In genomic region chr1:202145325-202146140, GRCh38 we compare ENCODE assay signal across 8 cellular contexts. TPM values are rescaled to one million over a fixed set of nuclear protein-coding genes. Genes with fewer than 3 reads are reported as not detected.
DNase-seq lines count a peak whose midpoint lies in the region; ATAC-seq and TF ChIP-seq lines count a peak whose summit lies in the region.

No MANE protein-coding gene starts in this region.

- H3K27ac Mint-ChIP-seq in activated CD8-positive, alpha-beta memory T cell treated with anti-CD3 and anti-CD28 coated beads, Interleukin-2, amount 10 ng/mL, durations not matched to agents 7 days and 5 days: peak overlapping the region; percentile 90

- H3K4me1 ChIP-seq in ACC112 (ENCODE audit: control insufficient read depth, insufficient read depth, low read length, unreplicated experiment) (peaks cover 7% of the 10 kb centered on the region), hepatocyte (ENCODE audit: insufficient read depth) (peaks cover 7% of the 10 kb centered on the region)

- no peaks in the 10 kb centered on the region for H3K9me3 ChIP-seq in hepatocyte (ENCODE audit: low read depth)

- peak; percentile 42 for DNase-seq in HPDE6-E6E7 (ENCODE audit: extremely low spot score)
- DNase-seq in activated CD8-positive, alpha-beta memory T cell treated with anti-CD3 and anti-CD28 coated beads, Interleukin-2, amount 10 ng/mL, durations not matched to agents 7 days and 5 days: peak; percentile 75
- DNase-seq in hepatocyte (ENCODE audit: low spot score): no peak
- DNase-seq in stimulated activated naive CD8-positive, alpha-beta T cell treated with anti-CD3 and anti-CD28 coated beads, Interleukin-15, Interleukin-2, amounts not matched to agents 100 U/mL and 50 U/mL, for 24 hours: peak; percentile 69
- DNase-seq in NCI-H1105 (lab: John Stamatoyannopoulos, UW): no peak

- H3K36me3 ChIP-seq in ACC112 (ENCODE audit: insufficient read depth, low read length): no peaks in the 10 kb centered on the region
- no peaks in the 10 kb centered on the region for H3K36me3 ChIP-seq in hepatocyte (replicated peaks; ENCODE audit: insufficient read depth, low read depth)

- peak overlapping the region; percentile 84 for H3K4me3 ChIP-seq in ACC112 (ENCODE audit: low read depth, low read length)
- H3K4me3 ChIP-seq in hepatocyte: peak overlapping the region; percentile 63

- WGBS in hepatocyte (ENCODE audit: low lambda C conversion rate, missing lambda C conversion rate): 61% methylated on average over 15 of the region's 15 CpGs

- H3K9me3 Mint-ChIP-seq in activated CD8-positive, alpha-beta memory T cell treated with anti-CD3 and anti-CD28 coated beads, Interleukin-2, amount 10 ng/mL, durations not matched to agents 7 days and 5 days (ENCODE audit: low read depth): no peaks in the 10 kb centered on the region

- peaks cover 32% of the 10 kb centered on the region for H4K20me1 ChIP-seq in hepatocyte (ENCODE audit: insufficient read depth, poor library complexity, severe bottlenecking)

- ATAC-seq in activated CD8-positive, alpha-beta memory T cell treated with anti-CD3 and anti-CD28 coated beads, Interleukin-2, amount 10 ng/mL, durations not matched to agents 7 days and 5 days: peak; percentile 45
- ATAC-seq in stimulated activated naive CD8-positive, alpha-beta T cell treated with anti-CD3 and anti-CD28 coated beads, Interleukin-15, Interleukin-2, amounts not matched to agents 100 U/mL and 50 U/mL, for 24 hours: peak; percentile 64
- ATAC-seq in HG03521 (IDR thresholded peaks at IDR 0.05; ENCODE audit: unreplicated experiment): no peak
- ATAC-seq in HG03135 (IDR thresholded peaks at IDR 0.05; ENCODE audit: unreplicated experiment): no peak

- no peak overlapping the region for H3K27ac ChIP-seq in ACC112 (ENCODE audit: low read depth, low read length)
- H3K27ac ChIP-seq in hepatocyte: no peak overlapping the region

- no peaks in the 10 kb centered on the region for H3K27me3 ChIP-seq in ACC112 (ENCODE audit: insufficient read depth, low read length)
- no peaks in the 10 kb centered on the region for H3K27me3 ChIP-seq in hepatocyte

- H3K79me2 ChIP-seq in ACC112 (ENCODE audit: control insufficient read depth, insufficient read depth, low read length, unreplicated experiment) (peaks cover 45% of the 10 kb centered on the region), hepatocyte (peaks cover 40% of the 10 kb centered on the region)

- CTCF ChIA-PET in activated CD8-positive, alpha-beta memory T cell treated with anti-CD3 and anti-CD28 coated beads, Interleukin-2, amount 10 ng/mL, durations not matched to agents 7 days and 5 days (lab: Charles Lee): interaction anchor here (2.5 to 4.4 kb wide), 3 partner anchors 10 to 16 kb away, joined by 23 to 30 read pairs (median 24); partner anchors contain the start of gene PTPN7

- TF ChIP-seq CTCF in hepatocyte (IDR thresholded peaks at IDR 0.05; ENCODE audit: poor library complexity): no peak

- peak overlapping the region; percentile 85 for H3K4me3 Mint-ChIP-seq in activated CD8-positive, alpha-beta memory T cell treated with anti-CD3 and anti-CD28 coated beads, Interleukin-2, amount 10 ng/mL, durations not matched to agents 7 days and 5 days

- no peaks in the 10 kb centered on the region for H3K9me2 ChIP-seq in hepatocyte (replicated peaks; ENCODE audit: insufficient read depth)

- no peaks in the 10 kb centered on the region for H3K27me3 Mint-ChIP-seq in activated CD8-positive, alpha-beta memory T cell treated with anti-CD3 and anti-CD28 coated beads, Interleukin-2, amount 10 ng/mL, durations not matched to agents 7 days and 5 days

- peak overlapping the region; percentile 89 for H3K4me2 ChIP-seq in hepatocyte

- peaks cover 21% of the 10 kb centered on the region for H3K36me3 Mint-ChIP-seq in activated CD8-positive, alpha-beta memory T cell treated with anti-CD3 and anti-CD28 coated beads, Interleukin-2, amount 10 ng/mL, durations not matched to agents 7 days and 5 days

- peaks cover 40% of the 10 kb centered on the region for H3K4me1 Mint-ChIP-seq in activated CD8-positive, alpha-beta memory T cell treated with anti-CD3 and anti-CD28 coated beads, Interleukin-2, amount 10 ng/mL, durations not matched to agents 7 days and 5 days

- peak overlapping the region; percentile 100 for H2AFZ ChIP-seq in ACC112 (ENCODE audit: low read length, unreplicated experiment)
- peak overlapping the region; percentile 99 for H2AFZ ChIP-seq in hepatocyte

RNA-seq across cellular contexts. Expression of gene ARL8A, which starts 1.0 kb away (rescaled TPM):
- 10 to 100 TPM; 50.0 to 68.9 TPM for total RNA-seq in activated CD8-positive, alpha-beta memory T cell treated with anti-CD3 and anti-CD28 coated beads, Interleukin-2, amount 10 ng/mL, durations not matched to agents 7 days and 5 days
- total RNA-seq in hepatocyte: 28.9 and 32.7 TPM in 2 replicates
- polyA plus RNA-seq in hepatocyte: 56.0 and 65.9 TPM in 2 replicates

RNA-seq across cellular contexts. Expression of gene PTPN7, which starts 14.9 kb away (rescaled TPM):
- total RNA-seq in activated CD8-positive, alpha-beta memory T cell treated with anti-CD3 and anti-CD28 coated beads, Interleukin-2, amount 10 ng/mL, durations not matched to agents 7 days and 5 days: 100 to 1,000 TPM; 228 to 410 TPM
- total RNA-seq in hepatocyte: not detected in 2 replicates
- polyA plus RNA-seq in hepatocyte: 0.35 and 0.41 TPM in 2 replicates

RNA-seq across cellular contexts. Expression of gene GPR37L1, which starts 22.8 kb away (rescaled TPM):
- not detected for total RNA-seq in activated CD8-positive, alpha-beta memory T cell treated with anti-CD3 and anti-CD28 coated beads, Interleukin-2, amount 10 ng/mL, durations not matched to agents 7 days and 5 days
- total RNA-seq in hepatocyte: under 0.01 TPM in 1 of 2 replicates, not detected in the other
- 0.39 and 0.47 TPM in 2 replicates for polyA plus RNA-seq in hepatocyte

RNA-seq across cellular contexts. Expression of gene LGR6, which starts 48.1 kb away (rescaled TPM):
- under 1 TPM in 1 of 2 experiments, not detected in 1; 0.26 TPM for total RNA-seq in activated CD8-positive, alpha-beta memory T cell treated with anti-CD3 and anti-CD28 coated beads, Interleukin-2, amount 10 ng/mL, durations not matched to agents 7 days and 5 days
- 0.32 and 0.80 TPM in 2 replicates for total RNA-seq in hepatocyte
- polyA plus RNA-seq in hepatocyte: 1.1 and 1.5 TPM in 2 replicates

Comparison
In these comparisons a context has a peak if more than half of its experiments do, and no peak if none do; other contexts are left out.
1. DNase-seq: peak in HPDE6-E6E7 (single experiment), activated CD8-positive, alpha-beta memory T cell treated with anti-CD3 and anti-CD28 coated beads, Interleukin-2, amount 10 ng/mL, durations not matched to agents 7 days and 5 days (single experiment) and stimulated activated naive CD8-positive, alpha-beta T cell treated with anti-CD3 and anti-CD28 coated beads, Interleukin-15, Interleukin-2, amounts not matched to agents 100 U/mL and 50 U/mL, for 24 hours (single experiment); none in hepatocyte (single experiment) and NCI-H1105 (single experiment).
2. ATAC-seq: peak in activated CD8-positive, alpha-beta memory T cell treated with anti-CD3 and anti-CD28 coated beads, Interleukin-2, amount 10 ng/mL, durations not matched to agents 7 days and 5 days (single experiment) and stimulated activated naive CD8-positive, alpha-beta T cell treated with anti-CD3 and anti-CD28 coated beads, Interleukin-15, Interleukin-2, amounts not matched to agents 100 U/mL and 50 U/mL, for 24 hours (single experiment); none in HG03521 (single experiment) and HG03135 (single experiment).
3. RNA of gene PTPN7, which starts 14.9 kb away (total RNA-seq): 228 to 410 TPM in activated CD8-positive, alpha-beta memory T cell treated with anti-CD3 and anti-CD28 coated beads, Interleukin-2, amount 10 ng/mL, durations not matched to agents 7 days and 5 days; not detected in hepatocyte; every median in the first group is over 100 times any median in the second.